In genomic region chr4:158850800-158851644, GRCh38 we compare ENCODE assay signal across 9 cellular contexts.
DNase-seq lines count a peak whose midpoint lies in the region; ATAC-seq and TF ChIP-seq lines count a peak whose summit lies in the region.
"Had no signal": no experiment of that assay in that cellular context is flagged by ENCODE, and none has a peak within 500 bp of the region (broad histone marks: within the 10 kb centered on the region; RNA-seq: fewer than 3 reads in every experiment).

No MANE protein-coding gene starts in this region.

- TF ChIP-seq POLR2A in suprapubic skin (IDR thresholded peaks at IDR 0.05) = no peak

- TF ChIP-seq EP300 in suprapubic skin (IDR thresholded peaks at IDR 0.05) = no peak

- H3K27ac Mint-ChIP-seq in Caco-2 (ENCODE audit: unreplicated experiment) = no peak overlapping the region
- H3K27ac Mint-ChIP-seq in T-helper 17 cell = no peak overlapping the region
- H3K27ac Mint-ChIP-seq in activated CD4-positive, alpha-beta T cell treated with anti-CD3 and anti-CD28 coated beads for 36 hours = no peak overlapping the region

- H3K4me3 Mint-ChIP-seq in Caco-2 (ENCODE audit: unreplicated experiment) = no peak overlapping the region
- no peak overlapping the region for H3K4me3 Mint-ChIP-seq in T-helper 17 cell
- no peak overlapping the region for H3K4me3 Mint-ChIP-seq in activated CD4-positive, alpha-beta T cell treated with anti-CD3 and anti-CD28 coated beads for 36 hours

- CTCF ChIA-PET in Caco-2 (lab: Charles Lee) = interaction anchor here (1.4 to 1.8 kb wide), 4 partner anchors 52 to 127 kb away, joined by 3 to 5 read pairs (median 4); partner anchors contain the start of gene PPID
- CTCF ChIA-PET in activated CD4-positive, alpha-beta T cell treated with anti-CD3 and anti-CD28 coated beads for 36 hours (lab: Charles Lee) = interaction anchor here (0.5 to 2.0 kb wide), 36 partner anchors 9 to 1247 kb away, joined by 3 to 21 read pairs (median 4); no protein-coding TSS in a partner anchor

- H3K4me3 ChIP-seq in Caco-2 (ENCODE audit: low read depth, low read length) = no peak overlapping the region
- H3K4me3 ChIP-seq in suprapubic skin = no peak overlapping the region

- DNase-seq in Caco-2 (peak in 1 of 2 experiments; percentile 30), T-helper 17 cell (no peak), globus pallidus (ENCODE audit: low spot score) (peak; percentile 40), suprapubic skin (ENCODE audit: low spot score in 2 of 2) (no peak), anterior cingulate cortex (lab: John Stamatoyannopoulos, UW) (no peak), HPDE6-E6E7 (ENCODE audit: extremely low spot score) (no peak)
- DNase-seq in activated CD4-positive, alpha-beta T cell treated with anti-CD3 and anti-CD28 coated beads for 36 hours = no peak
- DNase-seq: left cardiac atrium had no signal

- H3K27me3 Mint-ChIP-seq in Caco-2 (ENCODE audit: insufficient read depth, unreplicated experiment) (no peaks in the 10 kb centered on the region), T-helper 17 cell (no peaks in the 10 kb centered on the region)
- no peaks in the 10 kb centered on the region for H3K27me3 Mint-ChIP-seq in activated CD4-positive, alpha-beta T cell treated with anti-CD3 and anti-CD28 coated beads for 36 hours

- intact Hi-C loops in Caco-2 (cut with micrococcal nuclease; ENCODE audit: unreplicated experiment) = loop anchor here (1.0 to 10.0 kb wide), 5 partner anchors 40 to 464 kb away; no protein-coding TSS in a partner anchor
- intact Hi-C loops in activated CD4-positive, alpha-beta T cell treated with anti-CD3 and anti-CD28 coated beads for 36 hours (cut with DNase I, micrococcal nuclease) = loop anchor here (1.0 to 5.0 kb wide), 6 partner anchors 82 to 598 kb away; partner anchors contain the start of genes FNIP2 (in 2 of the 2), C4orf46 (in 1 of the 2), ETFDH (in 1 of the 2) and PPID (in 1 of the 2)

- peak overlapping the region; percentile 6 for H3K27ac ChIP-seq in suprapubic skin

- no peaks in the 10 kb centered on the region for H3K36me3 Mint-ChIP-seq in Caco-2 (ENCODE audit: insufficient read depth, unreplicated experiment)
- peaks cover 2% of the 10 kb centered on the region for H3K36me3 Mint-ChIP-seq in T-helper 17 cell (ENCODE audit: low read depth)
- no peaks in the 10 kb centered on the region for H3K36me3 Mint-ChIP-seq in activated CD4-positive, alpha-beta T cell treated with anti-CD3 and anti-CD28 coated beads for 36 hours (ENCODE audit: low read depth)

- peak; percentile 39 for ATAC-seq in HG02759 (IDR thresholded peaks at IDR 0.05; ENCODE audit: unreplicated experiment)
- ATAC-seq in T-helper 17 cell = peak; percentile 59
- ATAC-seq in activated CD4-positive, alpha-beta T cell treated with anti-CD3 and anti-CD28 coated beads for 36 hours = no peak

- H3K27me3 ChIP-seq in Caco-2 (replicated peaks; ENCODE audit: control insufficient read depth, insufficient read depth, low read length) (no peaks in the 10 kb centered on the region), suprapubic skin (no peaks in the 10 kb centered on the region)

- H3K36me3 ChIP-seq in Caco-2 (ENCODE audit: control insufficient read depth, insufficient read depth, low read length) = no peaks in the 10 kb centered on the region; the same call in 1 of the 2 replicates
- H3K36me3 ChIP-seq in suprapubic skin = peaks cover 19% of the 10 kb centered on the region

- POLR2A ChIA-PET in Caco-2 (lab: Charles Lee) = no interaction called here
- POLR2A ChIA-PET in activated CD4-positive, alpha-beta T cell treated with anti-CD3 and anti-CD28 coated beads for 36 hours (lab: Charles Lee) = no interaction called here

- 47% methylated on average over 7 of the region's 7 CpGs for WGBS in suprapubic skin

- no peaks in the 10 kb centered on the region for H3K9me3 ChIP-seq in Caco-2
- no peaks in the 10 kb centered on the region for H3K9me3 ChIP-seq in T-helper 17 cell (ENCODE audit: control insufficient read depth, low read length, poor library complexity, severe bottlenecking)
- no peaks in the 10 kb centered on the region for H3K9me3 ChIP-seq in suprapubic skin

- H3K9me3 Mint-ChIP-seq in Caco-2 (ENCODE audit: unreplicated experiment) = no peaks in the 10 kb centered on the region
- no peaks in the 10 kb centered on the region for H3K9me3 Mint-ChIP-seq in activated CD4-positive, alpha-beta T cell treated with anti-CD3 and anti-CD28 coated beads for 36 hours (ENCODE audit: low read depth)

- no TSS peak for BruUV-seq in Caco-2 (replicated peaks; lab: Mats Ljungman, UMichigan)

- peak; percentile 52 to 55 for TF ChIP-seq CTCF in Caco-2 (IDR thresholded peaks at IDR 0.05; ENCODE audit: insufficient read depth in 1 of 2, low read depth in 1 of 2, low read length in 1 of 2, severe bottlenecking in 1 of 2, unreplicated experiment in 1 of 2)
- peak; percentile 51 to 55 for TF ChIP-seq CTCF in suprapubic skin (IDR thresholded peaks at IDR 0.05)

- H3K4me1 ChIP-seq in Caco-2 (no peaks in the 10 kb centered on the region), suprapubic skin (peaks cover 5% of the 10 kb centered on the region)

- H3K4me1 Mint-ChIP-seq in Caco-2 (ENCODE audit: low read depth, unreplicated experiment) (no peaks in the 10 kb centered on the region), T-helper 17 cell (peaks cover 8% of the 10 kb centered on the region)
- H3K4me1 Mint-ChIP-seq in activated CD4-positive, alpha-beta T cell treated with anti-CD3 and anti-CD28 coated beads for 36 hours = peaks cover 11% of the 10 kb centered on the region
